14 cellular contexts compared by ENCODE assay signal in genomic region chr2:37506407-37507068, GRCh38.
A peak's percentile ranks its signal among the peaks of the same experiment; 100 is the strongest.
DNase-seq lines count a peak whose midpoint lies in the region; ATAC-seq and TF ChIP-seq lines count a peak whose summit lies in the region.
"Had no signal": no experiment of that assay in that cellular context is flagged by ENCODE, and none has a peak within 500 bp of the region (broad histone marks: within the 10 kb centered on the region; RNA-seq: fewer than 3 reads in every experiment).

No MANE protein-coding gene starts in this region.

- H3K4me1 ChIP-seq in right cardiac atrium (ENCODE audit: control insufficient read depth, insufficient read depth, low read length), result peaks cover 3% of the 10 kb centered on the region
- peaks cover 0 to 21% (median 9%) of the 10 kb centered on the region in 4 donors for H3K4me1 ChIP-seq in stomach

- H3K27ac ChIP-seq in right cardiac atrium (ENCODE audit: low read length) (peak overlapping the region; percentile 99), stomach (peak overlapping the region in 3 of 5 donors; percentile 21 to 76 (median 45))

- no peaks in the 10 kb centered on the region for H3K9me3 ChIP-seq in right cardiac atrium (ENCODE audit: control insufficient read depth, low read length)
- H3K9me3 ChIP-seq in stomach, result no peaks in the 10 kb centered on the region

- intact Hi-C loops in right cardiac atrium (cut with DNase I) (no loop called here), stomach (cut with DNase I; ENCODE audit: low total_unique reads) (no loop called here)

- H3K36me3 ChIP-seq in stomach, result no peaks in the 10 kb centered on the region

- TF ChIP-seq EP300 in stomach (IDR thresholded peaks at IDR 0.05), result no peak

- DNase-seq in HCEC 1CT, result peak; percentile 41
- DNase-seq in amniotic epithelial cell (ENCODE audit: low read depth), result peak; percentile 29
- DNase-seq in right cardiac atrium, result no peak
- DNase-seq in stomach, result no peak
- no peak for DNase-seq in activated effector memory CD4-positive, alpha-beta T cell treated with Interleukin-2 at 50 U/mL for 16 hours
- DNase-seq in NK-92 (lab: John Stamatoyannopoulos, UW; ENCODE audit: unreplicated experiment), result no peak
- DNase-seq in LoVo (ENCODE audit: low spot score), result no peak
- DNase-seq in HuH-7.5 (ENCODE audit: low spot score), result no peak
- DNase-seq: activated naive CD4-positive, alpha-beta T cell treated with anti-CD3 and anti-CD28 coated beads for 36 hours; DMS79; H9; NCI-H1436; PC-3 had no signal

- H3K27me3 ChIP-seq in right cardiac atrium (ENCODE audit: control insufficient read depth, insufficient read depth) (no peaks in the 10 kb centered on the region), stomach (no peaks in the 10 kb centered on the region)

- H3K4me3 ChIP-seq in right cardiac atrium (ENCODE audit: low read length) (no peak overlapping the region), stomach (no peak overlapping the region)

- ATAC-seq in right cardiac atrium, result peak; percentile 77 to 89
- ATAC-seq: activated CD4-positive, CD25-positive, alpha-beta regulatory T cell treated with anti-CD3 and anti-CD28 coated beads, Interleukin-2, amount 50 U/mL, for 24 hours; PC-3 had no signal

- WGBS in right cardiac atrium, result 27% methylated on average over 5 of the region's 5 CpGs
- WGBS in stomach, 5 donors, result 33 to 59% (median 46%) methylated on average over 5 of the region's 5 CpGs

- TF ChIP-seq POLR2A in stomach (IDR thresholded peaks at IDR 0.05), result no peak

- no peak for TF ChIP-seq CTCF in stomach (IDR thresholded peaks at IDR 0.05)

Comparison
In these comparisons a context has a peak if more than half of its experiments do, and no peak if none do; other contexts are left out.
1. DNase-seq: peak in HCEC 1CT (single experiment) and amniotic epithelial cell (single experiment); none in right cardiac atrium (0 of 3), stomach (single experiment), activated effector memory CD4-positive, alpha-beta T cell treated with Interleukin-2 at 50 U/mL for 16 hours (single experiment), NK-92 (single experiment), LoVo (single experiment) and HuH-7.5 (single experiment).